ENCODE assay signal across 13 cellular contexts in genomic region chrX:40068048-40068447, GRCh38. TPM values are rescaled to one million over a fixed set of nuclear protein-coding genes. Genes with fewer than 3 reads are reported as not detected.
DNase-seq lines count a peak whose midpoint lies in the region; ATAC-seq, FAIRE-seq and TF ChIP-seq lines count a peak whose summit lies in the region.
"Had no signal": no experiment of that assay in that cellular context is flagged by ENCODE, and none has a peak within 500 bp of the region (broad histone marks: within the 10 kb centered on the region; RNA-seq: fewer than 3 reads in every experiment).

No MANE protein-coding gene starts in this region.

- H3K4me2 ChIP-seq in H1 (ENCODE audit: insufficient read depth in 1 of 2, low read depth in 2 of 2, low read length in 2 of 2), result no peak overlapping the region
- H3K4me2 ChIP-seq in trophoblast cell (ENCODE audit: low read length), result no peak overlapping the region
- H3K4me2 ChIP-seq: KMS-11 had no signal

- H3K9me3 Mint-ChIP-seq in CD4-positive, CD25-positive, alpha-beta regulatory T cell, result no peaks in the 10 kb centered on the region
- H3K9me3 Mint-ChIP-seq in CD14-positive monocyte, result peaks cover 0 to 2% (median 0%) of the 10 kb centered on the region in 7 donors

- H4K12ac ChIP-seq in trophoblast cell (ENCODE audit: low read depth, low read length), result no peak overlapping the region

- H3K18ac ChIP-seq in H1 (ENCODE audit: extremely low read depth, low read length) (no peak overlapping the region), trophoblast cell (ENCODE audit: low read length) (no peak overlapping the region)

- H2BK5ac ChIP-seq in H1 (ENCODE audit: low read depth, low read length) (no peak overlapping the region), trophoblast cell (ENCODE audit: low read depth, low read length, poor library complexity) (no peak overlapping the region)

- no peak overlapping the region for H4K5ac ChIP-seq in H1 (ENCODE audit: insufficient read length, low read depth, low read length)

- peak overlapping the region in 2 of 3 donors; percentile 58 to 76 for H3K27ac Mint-ChIP-seq in CD4-positive, CD25-positive, alpha-beta regulatory T cell
- H3K27ac Mint-ChIP-seq in CD14-positive monocyte, result peak overlapping the region in 1 of 7 donors; percentile 4

- peak overlapping the region in 2 of 4 donors; percentile 3 to 5 for H3K4me3 Mint-ChIP-seq in CD4-positive, CD25-positive, alpha-beta regulatory T cell
- no peak overlapping the region for H3K4me3 Mint-ChIP-seq in CD14-positive monocyte

- no peak overlapping the region for H2BK12ac ChIP-seq in H1 (ENCODE audit: low read depth, low read length)
- H2BK12ac ChIP-seq in trophoblast cell (ENCODE audit: low read length), result no peak overlapping the region

- no peaks in the 10 kb centered on the region for H3K27me3 Mint-ChIP-seq in CD4-positive, CD25-positive, alpha-beta regulatory T cell
- H3K27me3 Mint-ChIP-seq in CD14-positive monocyte (ENCODE audit: low read depth in 3 of 3), result peaks cover 0 to 10% (median 0%) of the 10 kb centered on the region in 3 donors

- no peak overlapping the region for H2AK5ac ChIP-seq in H1 (ENCODE audit: low read depth, low read length)
- no peak overlapping the region for H2AK5ac ChIP-seq in trophoblast cell (ENCODE audit: low read length)

- no peak overlapping the region for H3K4ac ChIP-seq in H1 (replicated peaks; ENCODE audit: insufficient read length, low read depth, low read length)
- no peak overlapping the region for H3K4ac ChIP-seq in trophoblast cell (ENCODE audit: low read depth, low read length)

- peaks cover 32% of the 10 kb centered on the region for H3K4me1 ChIP-seq in CD4-positive, CD25-positive, alpha-beta regulatory T cell (ENCODE audit: control insufficient read depth, insufficient read depth, low read length, poor library complexity, severe bottlenecking)
- H3K4me1 ChIP-seq in H1 (replicated peaks in 1 of 4; ENCODE audit: control insufficient read depth in 3 of 4, insufficient read depth in 4 of 4, low read length in 3 of 4) (peaks cover 0 to 15% (median 5%) of the 10 kb centered on the region in 4 experiments; a peak in 3 of 7 replicates), trophoblast cell (ENCODE audit: control insufficient read depth in 1 of 2, insufficient read depth in 2 of 2, low read length in 2 of 2) (peaks cover 0 to 2% of the 10 kb centered on the region in 2 experiments)
- H3K4me1 ChIP-seq: right lobe of liver had no signal

- no peak for TF ChIP-seq POLR2A in H1 (IDR thresholded peaks at IDR 0.05; ENCODE audit: control extremely low read depth in 1 of 2, low read depth in 2 of 2, low read length in 2 of 2)

- H3K79me2 ChIP-seq in H1 (ENCODE audit: control insufficient read depth in 1 of 2, insufficient read depth in 2 of 2, low read length in 2 of 2), result peaks cover 0 to 65% of the 10 kb centered on the region in 2 experiments; a peak in 2 of 4 replicates
- H3K79me2 ChIP-seq in trophoblast cell (ENCODE audit: control insufficient read depth, insufficient read depth, low read length, poor library complexity), result no peaks in the 10 kb centered on the region

- TF ChIP-seq RAD21 in H1 (IDR thresholded peaks at IDR 0.05 in 1 of 2, conservative IDR thresholded peaks at IDR 0.05 in 1 of 2; ENCODE audit: low read depth in 2 of 2, low read length in 2 of 2), result peak in 1 of 2 experiments; percentile 9; a peak in 1 of 4 replicates

- POLR2A ChIA-PET in H1 (lab: Charles Lee; ENCODE audit: partially characterized antibody), result no interaction called here

- ATAC-seq in CD4-positive, CD25-positive, alpha-beta regulatory T cell (ENCODE audit: low read depth in 2 of 2), result peak; percentile 52 to 73
- no peak for ATAC-seq in GM21529 (IDR thresholded peaks at IDR 0.05; ENCODE audit: unreplicated experiment)
- ATAC-seq: Right ventricle myocardium inferior had no signal

- no peak overlapping the region for H2BK15ac ChIP-seq in H1 (ENCODE audit: low read length)

- peak in 2 of 3 donors; percentile 30 to 61 for DNase-seq in CD4-positive, CD25-positive, alpha-beta regulatory T cell
- peak; percentile 12 for DNase-seq in Daoy (ENCODE audit: low read depth)
- peak; percentile 2 for DNase-seq in OCI-M1 (lab: John Stamatoyannopoulos, UW)
- no peak for DNase-seq in H1 (ENCODE audit: low read depth in 1 of 2, low spot score in 2 of 2)
- DNase-seq in CD14-positive monocyte (ENCODE audit: low spot score), result no peak
- no peak for DNase-seq in trophoblast cell
- DNase-seq in stimulated activated CD4-positive, alpha-beta T cell treated with anti-CD3 and anti-CD28 coated beads, Interleukin-1b, Interleukin-23, amount 100 ng/mL, for 48 hours, result no peak
- DNase-seq: brain microvascular endothelial cell, mesenchymal stem cell, right lobe of liver had no signal

- H2AFZ ChIP-seq in H1 (ENCODE audit: low read length), result no peak overlapping the region
- H2AFZ ChIP-seq in trophoblast cell (ENCODE audit: insufficient read depth, low read length, poor library complexity), result no peak overlapping the region

- peaks cover 15% of the 10 kb centered on the region for H3K36me3 Mint-ChIP-seq in CD4-positive, CD25-positive, alpha-beta regulatory T cell
- H3K36me3 Mint-ChIP-seq in CD14-positive monocyte, result peaks cover 64 to 71% of the 10 kb centered on the region in 2 donors

- WGBS in H1 (ENCODE audit: extremely low coverage in 1 of 2, insufficient coverage in 1 of 2, insufficient read length in 1 of 2, insufficient replicate concordance in 2 of 2, low coverage in 1 of 2, low lambda C conversion rate in 2 of 2, missing lambda C conversion rate in 1 of 2), 2 experiments, result 92% methylated on average over 4 of the region's 4 CpGs; no CpG with 5 or more reads in 1 of the 2 experiments
- no CpG with 5 or more reads among the region's 4 CpGs for WGBS in trophoblast cell (ENCODE audit: extremely low coverage, insufficient coverage, insufficient read length)

- H3K9me3 ChIP-seq in CD4-positive, CD25-positive, alpha-beta regulatory T cell (ENCODE audit: control insufficient read depth in 2 of 2, low read length in 2 of 2), result no peaks in the 10 kb centered on the region
- H3K9me3 ChIP-seq in H1 (ENCODE audit: insufficient read depth in 2 of 2, low read depth in 1 of 2, low read length in 1 of 2) (no peaks in the 10 kb centered on the region), trophoblast cell (ENCODE audit: insufficient read depth, low read depth, low read length) (peaks cover 1% of the 10 kb centered on the region)
- H3K9me3 ChIP-seq: right lobe of liver had no signal

- no peak overlapping the region for H3K27ac ChIP-seq in CD4-positive, CD25-positive, alpha-beta regulatory T cell (ENCODE audit: insufficient read depth, low read length, poor library complexity, severe bottlenecking)
- H3K27ac ChIP-seq in H1 (ENCODE audit: low read depth, low read length) (no peak overlapping the region), trophoblast cell (ENCODE audit: low read depth, low read length) (no peak overlapping the region)
- H3K27ac ChIP-seq: brain microvascular endothelial cell, KMS-11, right lobe of liver had no signal

- H4K20me1 ChIP-seq in H1 (replicated peaks in 1 of 2; ENCODE audit: control insufficient read depth in 1 of 2, insufficient read depth in 2 of 2, low read length in 2 of 2), result peaks cover 0 to 38% of the 10 kb centered on the region in 2 experiments

- H3K9ac ChIP-seq in H1 (replicated peaks in 1 of 4; ENCODE audit: extremely low read depth in 1 of 4, low read depth in 3 of 4, low read length in 3 of 4) (no peak overlapping the region), trophoblast cell (ENCODE audit: low read length) (no peak overlapping the region)
- H3K9ac ChIP-seq: KMS-11 had no signal

- no peak overlapping the region for H4K91ac ChIP-seq in H1 (replicated peaks; ENCODE audit: insufficient read length, low read length)
- no peak overlapping the region for H4K91ac ChIP-seq in trophoblast cell (ENCODE audit: low read depth, low read length)

- FAIRE-seq in H1 (lab: Jason Lieb, UNC), result peak; percentile 36

- CTCF ChIA-PET in H1 (lab: Charles Lee; ENCODE audit: partially characterized antibody), result interaction anchor here (0.5 kb wide), 1 partner anchor 209 kb away, joined by 3 read pairs; no protein-coding TSS in a partner anchor

- no peak overlapping the region for H2BK20ac ChIP-seq in H1 (ENCODE audit: low read length)

- TF ChIP-seq EP300 in H1 (IDR thresholded peaks at IDR 0.05; ENCODE audit: borderline replicate concordance in 1 of 2, low read depth in 2 of 2, low read length in 2 of 2), result no peak

- peaks cover 18 to 55% (median 31%) of the 10 kb centered on the region in 4 donors for H3K4me1 Mint-ChIP-seq in CD4-positive, CD25-positive, alpha-beta regulatory T cell
- H3K4me1 Mint-ChIP-seq in CD14-positive monocyte, result peaks cover 10% of the 10 kb centered on the region

- H3K14ac ChIP-seq in H1 (ENCODE audit: insufficient read length) (no peak overlapping the region), trophoblast cell (ENCODE audit: low read length) (no peak overlapping the region)

- H2BK120ac ChIP-seq in H1 (replicated peaks; ENCODE audit: low read depth, low read length) (no peak overlapping the region), trophoblast cell (ENCODE audit: insufficient read depth, low read length, poor library complexity) (no peak overlapping the region)

- H3K23ac ChIP-seq in H1 (ENCODE audit: insufficient read length) (no peak overlapping the region), trophoblast cell (ENCODE audit: low read length) (no peak overlapping the region)

- H3K36me3 ChIP-seq in CD4-positive, CD25-positive, alpha-beta regulatory T cell (ENCODE audit: control insufficient read depth, insufficient read depth, low read length), result peaks cover 37% of the 10 kb centered on the region
- H3K36me3 ChIP-seq in H1 (ENCODE audit: control insufficient read depth in 2 of 4, insufficient read depth in 4 of 4, low read length in 3 of 4) (peaks cover 5 to 79% (median 31%) of the 10 kb centered on the region in 4 experiments; a peak in 6 of 8 replicates), trophoblast cell (ENCODE audit: control insufficient read depth in 1 of 2, insufficient read depth in 2 of 2, low read length in 2 of 2) (peaks cover 28 to 35% of the 10 kb centered on the region in 2 experiments)
- H3K36me3 ChIP-seq: brain microvascular endothelial cell had no signal

- H3K56ac ChIP-seq in H1 (replicated peaks; ENCODE audit: insufficient read length, low read depth, low read length), result no peak overlapping the region

- no peaks in the 10 kb centered on the region for H3K27me3 ChIP-seq in CD4-positive, CD25-positive, alpha-beta regulatory T cell (ENCODE audit: control insufficient read depth, insufficient read depth, low read length)
- H3K27me3 ChIP-seq in H1 (replicated peaks in 1 of 4; ENCODE audit: control insufficient read depth in 3 of 4, extremely low read depth in 1 of 4, insufficient read depth in 3 of 4, low read length in 3 of 4) (no peaks in the 10 kb centered on the region), trophoblast cell (ENCODE audit: insufficient read depth, low read length) (no peaks in the 10 kb centered on the region)
- H3K27me3 ChIP-seq: brain microvascular endothelial cell, right lobe of liver had no signal

- no peak for TF ChIP-seq CTCF in H1 (IDR thresholded peaks at IDR 0.05; ENCODE audit: control extremely low read depth in 1 of 3, insufficient read depth in 1 of 3, low read depth in 1 of 3, low read length in 3 of 3)
- TF ChIP-seq CTCF in CD14-positive monocyte (IDR thresholded peaks at IDR 0.05), result no peak

- H4K8ac ChIP-seq in H1 (ENCODE audit: extremely low read depth, insufficient read depth, low read length) (no peak overlapping the region), trophoblast cell (ENCODE audit: low read depth, low read length) (no peak overlapping the region)

- no peaks in the 10 kb centered on the region for H3K23me2 ChIP-seq in H1 (ENCODE audit: low read depth, low read length)

- intact Hi-C loops in CD14-positive monocyte (cut with micrococcal nuclease), result no loop called here

- H3K79me1 ChIP-seq in H1 (ENCODE audit: low read depth, low read length) (peaks cover 10% of the 10 kb centered on the region), trophoblast cell (ENCODE audit: low read length) (no peaks in the 10 kb centered on the region)

- H3K4me3 ChIP-seq in CD4-positive, CD25-positive, alpha-beta regulatory T cell (ENCODE audit: low read depth, low read length), result no peak overlapping the region
- H3K4me3 ChIP-seq in H1 (ENCODE audit: extremely low read depth in 1 of 4, insufficient read depth in 2 of 4, low read depth in 3 of 4, low read length in 4 of 4) (no peak overlapping the region), trophoblast cell (ENCODE audit: low read depth, low read length) (no peak overlapping the region)
- H3K4me3 ChIP-seq: right lobe of liver had no signal

RNA-seq across cellular contexts. Expression of gene BCOR, which starts 29.7 kb away (rescaled TPM):
- 38.0 TPM for total RNA-seq in CD4-positive, CD25-positive, alpha-beta regulatory T cell
- polyA plus RNA-seq in CD4-positive, CD25-positive, alpha-beta regulatory T cell, result 1 to 10 TPM; 2.5 to 5.3 (median 3.2) TPM
- 35.5 and 36.6 TPM in 2 replicates for total RNA-seq in Daoy (2014; rRNA removed; shearing (Covaris generic))
- 50.8 and 54.7 TPM in 2 replicates for total RNA-seq in H1 (2021; fragmentation: NEBNext Ultra II Directional; extraction: Animal tissue kit (Norgen Biotek cat#: 25700))
- polyA plus RNA-seq in H1 (2011; rRNA removed) (25.0 and 38.7 TPM in 2 replicates), CD14-positive monocyte (1 to 10 TPM; 1.1 to 2.6 TPM)
- polyA plus RNA-seq in H1 (2011; cell fraction: cytosol; rRNA removed), result 23.7 TPM
- polyA plus RNA-seq in H1 (2011; cell fraction: nucleus; rRNA removed), result 71.8 TPM
- 30.9 to 39.5 TPM (median 38.0 TPM) in 4 replicates for polyA plus RNA-seq in H1 (2012, experiment 1 of 2)
- polyA plus RNA-seq in H1 (2012, experiment 2 of 2), result 13.5 TPM
- polyA plus RNA-seq in H1 (2013, experiment 1 of 2), result 27.2 TPM
- polyA plus RNA-seq in H1 (2013, experiment 2 of 2), result 25.2 TPM
- 34.2 and 37.3 TPM in 2 replicates for polyA minus RNA-seq in H1 (2011; rRNA and poly(A)+ RNA removed)
- 61.1 TPM for polyA minus RNA-seq in H1 (2011; cell fraction: cytosol; rRNA and poly(A)+ RNA removed)
- 51.4 TPM for polyA minus RNA-seq in H1 (2011; cell fraction: nucleus; rRNA and poly(A)+ RNA removed)
- 5.9 and 6.1 TPM in 2 replicates for polyA plus RNA-seq in trophoblast cell (2013)

Comparison
In these comparisons a context has a peak if more than half of its experiments do, and no peak if none do; other contexts are left out.
1. DNase-seq: peak in CD4-positive, CD25-positive, alpha-beta regulatory T cell (2 of 3), Daoy (single experiment) and OCI-M1 (single experiment); none in H1 (0 of 2), CD14-positive monocyte (single experiment), trophoblast cell (0 of 2) and stimulated activated CD4-positive, alpha-beta T cell treated with anti-CD3 and anti-CD28 coated beads, Interleukin-1b, Interleukin-23, amount 100 ng/mL, for 48 hours (single experiment).